ENCODE assay signal across 23 cellular contexts in the genomic region with DNA sequence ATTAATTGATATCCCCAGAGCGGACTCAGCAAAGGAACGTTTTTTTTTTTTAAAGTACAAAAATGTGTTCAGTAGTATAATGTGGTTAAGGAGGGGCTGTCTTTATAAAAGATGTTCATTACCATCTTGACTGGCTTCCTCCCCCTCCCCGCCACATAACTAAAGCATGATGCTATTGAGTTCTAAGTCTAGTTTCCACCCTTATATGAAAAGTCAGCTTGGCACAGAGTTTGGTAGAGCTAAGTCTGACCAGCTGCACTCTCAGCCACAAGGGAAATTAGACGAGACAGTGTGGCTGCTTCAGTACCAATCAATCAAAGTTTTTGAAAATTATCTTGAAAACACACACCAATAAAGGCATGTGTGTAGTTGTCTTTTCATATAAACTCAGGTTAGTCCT. TPM values are rescaled to one million over a fixed set of nuclear protein-coding genes. Genes with fewer than 3 reads are reported as not detected.
"Had no signal": no experiment of that assay in that cellular context is flagged by ENCODE, and none has a peak within 500 bp of the region (broad histone marks: within the 10 kb centered on the region; RNA-seq: fewer than 3 reads in every experiment).

No MANE protein-coding gene starts in this region.

- H3K4me1 ChIP-seq: colonic mucosa, esophagus squamous epithelium, foreskin keratinocyte, left ventricle myocardium inferior, lower lobe of right lung, parathyroid adenoma, prostate gland, thyroid gland, uterus had no signal

- H3K4me3 ChIP-seq: colonic mucosa, esophagus squamous epithelium, hepatocyte, left ventricle myocardium inferior, lower lobe of right lung, prostate gland, smooth muscle cell, thyroid gland, uterus had no signal

- H3K27ac ChIP-seq: colonic mucosa, esophagus squamous epithelium, foreskin keratinocyte, hepatocyte, left ventricle myocardium inferior, lower lobe of right lung, parathyroid adenoma, prostate gland, thyroid gland, uterus had no signal

- H3K9me3 ChIP-seq: colonic mucosa, esophagus squamous epithelium, left ventricle myocardium inferior, lower lobe of right lung, prostate gland, thyroid gland, uterus had no signal

- H3K27me3 ChIP-seq: colonic mucosa, esophagus squamous epithelium, hepatocyte, thyroid gland had no signal

- ATAC-seq: foreskin keratinocyte, left cardiac atrium, lower lobe of right lung, sciatic nerve had no signal

- H2AFZ ChIP-seq: hepatocyte, parathyroid adenoma had no signal

- H3K36me3 ChIP-seq: colonic mucosa, esophagus squamous epithelium, left ventricle myocardium inferior, lower lobe of right lung, prostate gland, thyroid gland, uterus had no signal

- DNase-seq: colonic mucosa; dermis blood vessel endothelial cell; esophagus squamous epithelium; foreskin keratinocyte; head of caudate nucleus; kidney; left cardiac atrium; left ventricle myocardium inferior; lower lobe of right lung; naive B cell; occipital lobe; retina; stimulated activated CD4-positive, alpha-beta T cell treated with anti-CD3 and anti-CD28 coated beads, Interleukin-2, amount 100 ng/mL, for 48 hours; stimulated activated naive CD4-positive, alpha-beta T cell treated with Interleukin-2 at 50 U/mL for 16 hours; thyroid gland; uterus had no signal

- H3K4me2 ChIP-seq: hepatocyte, smooth muscle cell had no signal

- FAIRE-seq: kidney had no signal

- H3K79me2 ChIP-seq: hepatocyte, parathyroid adenoma had no signal

- H3K9ac ChIP-seq: parathyroid adenoma had no signal

RNA-seq across cellular contexts. Expression of gene MYBPC1, which starts 1.8 kb away (rescaled TPM):
- total RNA-seq: dermis blood vessel endothelial cell, epithelial cell of proximal tubule, esophagus squamous epithelium, foreskin keratinocyte, kidney, lower lobe of right lung, mesothelial cell of epicardium, smooth muscle cell had no signal
- polyA plus RNA-seq: foreskin keratinocyte, smooth muscle cell had no signal
